In the genomic region with DNA sequence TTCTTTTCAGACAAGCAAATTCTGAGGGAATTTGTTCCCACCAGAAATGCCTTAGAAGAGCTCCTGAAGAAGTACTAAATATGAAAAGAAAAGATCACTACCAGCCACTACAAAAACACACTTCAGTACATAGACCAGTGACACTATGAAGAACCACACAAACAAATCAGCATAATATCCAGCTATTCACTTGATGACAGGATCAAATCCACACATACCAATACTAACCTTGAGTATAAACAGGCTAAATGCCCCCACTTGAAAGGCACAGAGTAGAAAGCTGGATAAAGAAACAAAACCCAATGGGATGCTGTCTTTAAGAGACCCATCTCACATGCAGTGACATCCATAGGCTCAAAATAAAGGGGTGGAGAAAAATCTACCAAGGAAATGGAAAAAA, we compare ENCODE assay signal across 27 cellular contexts.
DNase-seq lines count a peak whose midpoint lies in the region; TF ChIP-seq lines count a peak whose summit lies in the region.
"Had no signal": no experiment of that assay in that cellular context is flagged by ENCODE, and none has a peak within 500 bp of the region (broad histone marks: within the 10 kb centered on the region; RNA-seq: fewer than 3 reads in every experiment).

No MANE protein-coding gene starts in this region.

- H3K36me3 ChIP-seq in HEK293 (ENCODE audit: control insufficient read depth in 2 of 2, insufficient read depth in 1 of 2, low read length in 2 of 2), result no peaks in the 10 kb centered on the region
- H3K36me3 ChIP-seq: BE2C had no signal

- H3K9me3 ChIP-seq in HEK293 (ENCODE audit: control insufficient read depth, insufficient read depth, low read depth, low read length), result no peaks in the 10 kb centered on the region
- H3K9me3 ChIP-seq: BE2C had no signal

- POLR2A ChIA-PET in HEK293 (lab: Yijun Ruan, JAX), result no interaction called here

- H3K27ac ChIP-seq in HEK293 (ENCODE audit: extremely low read depth, low read depth, low read length), result no peak overlapping the region
- H3K27ac ChIP-seq: 22Rv1; A549; BLaER1; BLaER1 treated with 17β-estradiol and CSF1 and Interleukin-3, amounts not matched to agents 10 nM and 100 nM; C4-2B had no signal

- H3K4me3 ChIP-seq in HEK293 (ENCODE audit: low read depth, low read length), result no peak overlapping the region
- H3K4me3 ChIP-seq: A549; BLaER1; BLaER1 treated with 17β-estradiol and CSF1 and Interleukin-3, amounts not matched to agents 10 nM and 100 nM had no signal

- CTCF ChIA-PET in HEK293 (lab: Yijun Ruan, JAX), result interaction anchor here (0.9 kb wide), 1 partner anchor 22 kb away, joined by 4 read pairs; no protein-coding TSS in a partner anchor

- DNase-seq in kidney tubule cell (ENCODE audit: low spot score), result no peak
- DNase-seq: 8988T; ACHN; AML-193; BE2C; C1 segment of cervical spinal cord; Caco-2; Calu3; CD4-positive, alpha-beta memory T cell; CD4-positive, alpha-beta T cell; CD4-positive, CD25-positive, alpha-beta regulatory T cell; CD8-positive, alpha-beta memory T cell; CD8-positive, alpha-beta T cell; COR-L47; DMS 273 treated with DMSO at 0.1 percent for 48 hours; DMS153; DMS53; DMS79; DMS79 treated with DMSO at 0.1 percent for 48 hours; DND-41; EL had no signal

- H3K4me1 ChIP-seq in HEK293 (ENCODE audit: control insufficient read depth, insufficient read depth, low read length), result no peaks in the 10 kb centered on the region
- H3K4me1 ChIP-seq: A549; BE2C; BLaER1; BLaER1 treated with 17β-estradiol and CSF1 and Interleukin-3, amounts not matched to agents 10 nM and 100 nM; Caco-2 had no signal

- TF ChIP-seq CTCF in HEK293 (tag by site-specific recombination; IDR thresholded peaks at IDR 0.05), result no peak

TF ChIP-seq in HEK293, 187 proteins besides CTCF, POLR2A, EP300 and RAD21:
- TF ChIP-seq KLF1 (tag by site-specific recombination; IDR thresholded peaks at IDR 0.05) (no peak), ZNF76 (tag by site-specific recombination; IDR thresholded peaks at IDR 0.05; ENCODE audit: borderline replicate concordance, low read depth) (no peak), ZNF426 (tag by site-specific recombination; IDR thresholded peaks at IDR 0.05) (no peak), GFI1B (tag by site-specific recombination; IDR thresholded peaks at IDR 0.05) (no peak), ZNF558 (tag by site-specific recombination; IDR thresholded peaks at IDR 0.05) (peak; percentile 96)
TF ChIP-seq in HEK293: peak in this region for 1.
